ENCODE assay signal across 22 cellular contexts in the genomic region with DNA sequence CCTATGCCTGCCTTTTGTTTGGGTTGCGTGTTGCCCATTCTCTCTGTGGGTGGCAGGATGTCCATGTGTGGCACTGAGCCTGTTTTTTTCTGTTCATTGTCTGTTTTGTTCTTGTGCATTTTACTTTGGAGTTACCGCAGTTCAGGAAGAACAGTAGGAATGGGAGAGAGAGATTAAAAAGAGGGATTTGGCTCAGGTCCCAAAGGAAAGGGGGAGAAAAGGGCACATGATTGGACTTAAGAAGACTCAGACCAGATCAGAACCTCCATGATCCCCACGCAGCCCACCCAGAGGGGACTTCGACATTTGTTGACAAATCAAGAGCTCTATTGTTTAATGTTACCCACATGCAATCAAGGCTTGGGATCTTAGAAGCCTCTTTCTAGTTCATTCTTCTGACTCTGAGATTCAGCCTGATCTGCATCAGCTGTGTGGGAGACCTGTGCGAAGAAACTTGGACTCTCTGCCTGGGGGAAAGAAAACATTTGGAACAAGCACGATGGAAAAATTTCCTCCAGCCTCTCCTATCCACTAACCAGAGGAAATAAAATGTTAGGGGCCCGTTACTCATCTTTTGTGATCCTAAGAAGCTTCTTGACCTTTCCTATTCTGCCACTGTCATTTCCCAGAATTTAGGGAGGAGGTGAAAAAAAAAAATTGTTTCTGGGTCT.
DNase-seq lines count a peak whose midpoint lies in the region; ATAC-seq, FAIRE-seq and TF ChIP-seq lines count a peak whose summit lies in the region.
"Had no signal": no experiment of that assay in that cellular context is flagged by ENCODE, and none has a peak within 500 bp of the region (broad histone marks: within the 10 kb centered on the region; RNA-seq: fewer than 3 reads in every experiment).

No MANE protein-coding gene starts in this region.

- no peak for TF ChIP-seq POLR2A in body of pancreas (IDR thresholded peaks at IDR 0.05)
- TF ChIP-seq POLR2A in vagina (IDR thresholded peaks at IDR 0.05), result no peak

- 57 to 64% methylated on average over 7 of the region's 7 CpGs for WGBS in body of pancreas, 2 donors

- DNase-seq in body of pancreas (no peak), Right ventricle myocardium superior (no peak), nephron progenitor cell (no peak), vagina (ENCODE audit: extremely low spot score in 2 of 2) (no peak), osteoblast (ENCODE audit: insufficient read length, low spot score, missing footprints) (no peak), frontal cortex (ENCODE audit: low spot score in 2 of 2) (no peak), germinal center (ENCODE audit: low spot score) (no peak)
- DNase-seq: activated CD4-positive, alpha-beta T cell treated with anti-CD3 and anti-CD28 coated beads, Interleukin-2, amount 10 ng/mL, durations not matched to agents 24 days and 14 days; activated effector memory CD4-positive, alpha-beta T cell treated with anti-CD3 and anti-CD28 coated beads, Interleukin-2, amount 50 U/mL, for 16 hours; amniotic stem cell; Calu3; effector memory CD4-positive, alpha-beta T cell; kidney; NCI-H1048; NCI-H2081; NCI-H510A treated with DMSO at 0.1 percent for 48 hours; stimulated activated CD4-positive, alpha-beta T cell treated with anti-CD3 and anti-CD28 coated beads, Interleukin-15, amount 100 ng/mL, for 24 hours; SW 1271 had no signal

- H3K27me3 Mint-ChIP-seq in nephron progenitor cell (ENCODE audit: low read depth, poor library complexity), result no peaks in the 10 kb centered on the region

- H3K4me3 ChIP-seq in body of pancreas (no peak overlapping the region), vagina (no peak overlapping the region), osteoblast (ENCODE audit: insufficient read depth, low read length) (no peak overlapping the region)
- H3K4me3 ChIP-seq: thoracic aorta had no signal

- TF ChIP-seq CTCF in body of pancreas (IDR thresholded peaks at IDR 0.05) (no peak), nephron progenitor cell (IDR thresholded peaks at IDR 0.05) (no peak), vagina (IDR thresholded peaks at IDR 0.05) (no peak), osteoblast (IDR thresholded peaks at IDR 0.05; ENCODE audit: extremely low read depth, low read depth, low read length) (no peak)

- peaks cover 10% of the 10 kb centered on the region for H3K4me1 Mint-ChIP-seq in nephron progenitor cell

- ATAC-seq in body of pancreas, result peak; percentile 33
- ATAC-seq in Right ventricle myocardium superior (ENCODE audit: poor library complexity), result peak; percentile 65

- no peaks in the 10 kb centered on the region for H3K79me2 ChIP-seq in osteoblast (ENCODE audit: insufficient read depth, low read length)

- no peak for FAIRE-seq in frontal cortex (lab: Jason Lieb, UNC)
- FAIRE-seq: HTR-8/SVneo, kidney had no signal

- H3K27ac Mint-ChIP-seq in nephron progenitor cell, result peak overlapping the region; percentile 56
- H3K27ac Mint-ChIP-seq: activated CD4-positive, alpha-beta T cell treated with anti-CD3 and anti-CD28 coated beads, Interleukin-2, amount 10 ng/mL, durations not matched to agents 24 days and 14 days; memory B cell had no signal

- H3K36me3 ChIP-seq in body of pancreas (replicated peaks in 1 of 2; ENCODE audit: insufficient read depth in 1 of 2, low read depth in 2 of 2), result no peaks in the 10 kb centered on the region
- H3K36me3 ChIP-seq in vagina, result no peaks in the 10 kb centered on the region
- no peaks in the 10 kb centered on the region for H3K36me3 ChIP-seq in osteoblast (ENCODE audit: insufficient read depth, low read length)
- H3K36me3 ChIP-seq: thoracic aorta had no signal

- intact Hi-C loops in body of pancreas (cut with DNase I), result no loop called here
- intact Hi-C loops in Right ventricle myocardium superior (cut with DNase I), result no loop called here
- intact Hi-C loops in vagina (cut with DNase I), result no loop called here

- H3K27ac ChIP-seq in body of pancreas, result no peak overlapping the region
- H3K27ac ChIP-seq in vagina, result peak overlapping the region; percentile 30
- H3K27ac ChIP-seq in osteoblast (ENCODE audit: low read depth, low read length), result no peak overlapping the region

- H4K20me1 ChIP-seq in osteoblast (ENCODE audit: insufficient read depth, low read length), result no peaks in the 10 kb centered on the region

- H3K4me2 ChIP-seq in osteoblast (ENCODE audit: insufficient read depth, low read length), result no peak overlapping the region

- no peak overlapping the region for H3K4me3 Mint-ChIP-seq in nephron progenitor cell
- H3K4me3 Mint-ChIP-seq: activated CD4-positive, alpha-beta T cell treated with anti-CD3 and anti-CD28 coated beads, Interleukin-2, amount 10 ng/mL, durations not matched to agents 24 days and 14 days; memory B cell; neural crest cell had no signal

- H3K4me1 ChIP-seq in body of pancreas, result no peaks in the 10 kb centered on the region
- H3K4me1 ChIP-seq in vagina, result peaks cover 4% of the 10 kb centered on the region
- no peaks in the 10 kb centered on the region for H3K4me1 ChIP-seq in osteoblast (ENCODE audit: insufficient read depth, low read length)

- H2AFZ ChIP-seq in osteoblast (ENCODE audit: low read length), result no peak overlapping the region

- H3K9me3 ChIP-seq in body of pancreas, result no peaks in the 10 kb centered on the region
- no peaks in the 10 kb centered on the region for H3K9me3 ChIP-seq in vagina
- no peaks in the 10 kb centered on the region for H3K9me3 ChIP-seq in osteoblast (ENCODE audit: low read depth, low read length)
- H3K9me3 ChIP-seq: thoracic aorta had no signal

- H3K36me3 Mint-ChIP-seq in nephron progenitor cell (ENCODE audit: low read depth), result peaks cover 58% of the 10 kb centered on the region
- H3K36me3 Mint-ChIP-seq: memory B cell had no signal

- peaks cover 30% of the 10 kb centered on the region for H3K9me3 Mint-ChIP-seq in nephron progenitor cell

- no peaks in the 10 kb centered on the region for H3K27me3 ChIP-seq in body of pancreas
- no peaks in the 10 kb centered on the region for H3K27me3 ChIP-seq in vagina
- no peaks in the 10 kb centered on the region for H3K27me3 ChIP-seq in osteoblast (ENCODE audit: insufficient read depth, low read length)
